ENCODE assay signal across 21 cellular contexts in genomic region chr2:187143537-187143936, GRCh38.
DNase-seq lines count a peak whose midpoint lies in the region; ATAC-seq, FAIRE-seq and TF ChIP-seq lines count a peak whose summit lies in the region.
"Had no signal": no experiment of that assay in that cellular context is flagged by ENCODE, and none has a peak within 500 bp of the region (broad histone marks: within the 10 kb centered on the region; RNA-seq: fewer than 3 reads in every experiment).

No MANE protein-coding gene starts in this region.

- FAIRE-seq in A549 (lab: Jason Lieb, UNC) (no peak), K562 (lab: Jason Lieb, UNC) (no peak)
- FAIRE-seq: D721Med, GM12878, GM12892, GM18507 had no signal

- H3K36me3 ChIP-seq in IMR-90 (ENCODE audit: control insufficient read depth, insufficient read depth, low read length) (no peaks in the 10 kb centered on the region), K562 (ENCODE audit: control insufficient read depth, insufficient read depth, low read length) (no peaks in the 10 kb centered on the region)
- H3K36me3 ChIP-seq: BLaER1 treated with 17β-estradiol and CSF1 and Interleukin-3, amounts not matched to agents 10 nM and 100 nM had no signal

- no peak overlapping the region for H3K14ac ChIP-seq in IMR-90 (replicated peaks; ENCODE audit: low read depth, low read length)

- no peak overlapping the region for H3K9ac ChIP-seq in IMR-90 (ENCODE audit: low read depth, low read length)
- no peak overlapping the region for H3K9ac ChIP-seq in K562 (ENCODE audit: insufficient read depth in 1 of 2, low read depth in 2 of 2, low read length in 2 of 2)
- H3K9ac ChIP-seq: BLaER1 treated with 17β-estradiol and CSF1 and Interleukin-3, amounts not matched to agents 10 nM and 100 nM had no signal

- no peaks in the 10 kb centered on the region for H3K9me3 ChIP-seq in A549
- no peaks in the 10 kb centered on the region for H3K9me3 ChIP-seq in IMR-90 (ENCODE audit: control insufficient read depth, insufficient read depth, low read length)
- no peaks in the 10 kb centered on the region for H3K9me3 ChIP-seq in K562 (replicated peaks; ENCODE audit: control insufficient read depth, insufficient read depth, low read depth, low read length)
- H3K9me3 ChIP-seq: BLaER1 treated with 17β-estradiol and CSF1 and Interleukin-3, amounts not matched to agents 10 nM and 100 nM; Caco-2 had no signal

- no peak overlapping the region for H2BK15ac ChIP-seq in IMR-90 (ENCODE audit: low read depth, low read length)

- no peak for TF ChIP-seq POLR2A in A549 (IDR thresholded peaks at IDR 0.05; ENCODE audit: low read length)
- TF ChIP-seq POLR2A in IMR-90 (IDR thresholded peaks at IDR 0.05; ENCODE audit: low read depth, low read length), result no peak
- no peak for TF ChIP-seq POLR2A in K562 (conservative IDR thresholded peaks at IDR 0.05)

- H4K20me1 ChIP-seq in IMR-90 (ENCODE audit: insufficient read depth, low read length) (no peaks in the 10 kb centered on the region), K562 (replicated peaks; ENCODE audit: control insufficient read depth, insufficient read depth, low read length) (no peaks in the 10 kb centered on the region)
- H4K20me1 ChIP-seq: BLaER1 treated with 17β-estradiol and CSF1 and Interleukin-3, amounts not matched to agents 10 nM and 100 nM had no signal

- H2BK120ac ChIP-seq in IMR-90 (ENCODE audit: low read depth, low read length), result no peak overlapping the region

- no peaks in the 10 kb centered on the region for H3K9me1 ChIP-seq in IMR-90 (ENCODE audit: insufficient read depth, low read length)
- no peaks in the 10 kb centered on the region for H3K9me1 ChIP-seq in K562 (ENCODE audit: control insufficient read depth, insufficient read depth, low read length)

- no peak overlapping the region for H2AK9ac ChIP-seq in IMR-90 (replicated peaks; ENCODE audit: low read depth, low read length, poor library complexity)

- TF ChIP-seq RAD21 in A549 (conservative IDR thresholded peaks at IDR 0.05 in 1 of 2, IDR thresholded peaks at IDR 0.05 in 1 of 2) (no peak), IMR-90 (IDR thresholded peaks at IDR 0.05; ENCODE audit: low read length) (no peak), K562 (CRISPR knock-in tag; conservative IDR thresholded peaks at IDR 0.05 in 1 of 2, IDR thresholded peaks at IDR 0.05 in 1 of 2) (no peak)

- CTCF ChIA-PET in A549 (lab: Yijun Ruan, JAX) (no interaction called here), IMR-90 (lab: Yijun Ruan, JAX) (no interaction called here), K562 (lab: Yijun Ruan, JAX; ENCODE audit: low intra/inter-chr PET ratio) (no interaction called here), GM10248 (lab: Yijun Ruan, JAX) (interaction anchor here (0.7 to 1.0 kb wide), 2 partner anchors 17 to 19 kb away, joined by 3 read pairs; no protein-coding TSS in a partner anchor)

- no peak overlapping the region for H4K5ac ChIP-seq in IMR-90 (ENCODE audit: low read depth, low read length)

- ATAC-seq in A549 (no peak), IMR-90 (ENCODE audit: low read depth) (no peak), K562 (no peak), GM21381 (IDR thresholded peaks at IDR 0.05; ENCODE audit: unreplicated experiment) (no peak)
- no peak for ATAC-seq in activated naive CD4-positive, alpha-beta T cell treated with anti-CD3 and anti-CD28 coated beads, Interleukin-2, amount 50 U/mL, for 72 hours
- ATAC-seq: CD8-positive, alpha-beta T cell; GM12878 had no signal

- no peaks in the 10 kb centered on the region for H3K36me3 Mint-ChIP-seq in activated naive CD4-positive, alpha-beta T cell treated with anti-CD3 and anti-CD28 coated beads, Interleukin-2, amount 50 U/mL, for 72 hours
- H3K36me3 Mint-ChIP-seq: CD8-positive, alpha-beta T cell had no signal

- TF ChIP-seq CTCF in A549 (IDR thresholded peaks at IDR 0.05) (no peak), IMR-90 (conservative IDR thresholded peaks at IDR 0.05; ENCODE audit: low read depth, low read length) (no peak), K562 (IDR thresholded peaks at IDR 0.05 in 2 of 3, conservative IDR thresholded peaks at IDR 0.05 in 1 of 3; ENCODE audit: insufficient read depth in 2 of 3, low read depth in 1 of 3, low read length in 3 of 3) (no peak), GM10248 (IDR thresholded peaks at IDR 0.05; ENCODE audit: control extremely low read depth, extremely low read depth, low read depth, missing control alignments) (no peak)

- H2AK5ac ChIP-seq in IMR-90 (ENCODE audit: low read depth, low read length), result no peak overlapping the region

- BruUV-seq in IMR-90 (replicated peaks; lab: Mats Ljungman, UMichigan), result no TSS peak
- BruUV-seq in K562 (replicated peaks; lab: Mats Ljungman, UMichigan), result no TSS peak

- H3K4ac ChIP-seq in IMR-90 (ENCODE audit: low read depth, low read length), result no peak overlapping the region

- no peak overlapping the region for H4K91ac ChIP-seq in IMR-90 (ENCODE audit: insufficient read depth, low read depth, low read length)

- POLR2A ChIA-PET in A549 (lab: Yijun Ruan, JAX), result no interaction called here
- POLR2A ChIA-PET in IMR-90 (lab: Charles Lee; ENCODE audit: unreplicated experiment), result no interaction called here
- POLR2A ChIA-PET in K562 (lab: Yijun Ruan, JAX), result no interaction called here
- POLR2A ChIA-PET in GM10248 (lab: Yijun Ruan, JAX), result no interaction called here

- H3K79me2 ChIP-seq in K562 (ENCODE audit: control insufficient read depth, insufficient read depth, low read length), result no peaks in the 10 kb centered on the region

- H2BK20ac ChIP-seq in IMR-90 (ENCODE audit: low read depth, low read length), result no peak overlapping the region

- H2BK5ac ChIP-seq in IMR-90 (ENCODE audit: low read depth, low read length, poor library complexity, severe bottlenecking), result no peak overlapping the region

- H3K27me3 ChIP-seq in IMR-90 (ENCODE audit: control insufficient read depth, insufficient read depth, low read length), result no peaks in the 10 kb centered on the region
- no peaks in the 10 kb centered on the region for H3K27me3 ChIP-seq in K562 (ENCODE audit: control insufficient read depth in 2 of 2, insufficient read depth in 2 of 2, low read length in 2 of 2)
- H3K27me3 ChIP-seq: BLaER1 treated with 17β-estradiol and CSF1 and Interleukin-3, amounts not matched to agents 10 nM and 100 nM had no signal

- no peak overlapping the region for H3K18ac ChIP-seq in IMR-90 (ENCODE audit: low read depth, low read length)

- intact Hi-C loops in IMR-90 (cut with micrococcal nuclease), result no loop called here
- intact Hi-C loops in K562 (cut with micrococcal nuclease), result no loop called here

- no peak overlapping the region for H4K8ac ChIP-seq in IMR-90 (ENCODE audit: low read depth in 2 of 2, low read length in 2 of 2)

- H3K23ac ChIP-seq in IMR-90 (ENCODE audit: low read depth, low read length), result no peak overlapping the region

- no peak overlapping the region for H3K4me3 ChIP-seq in A549
- no peak overlapping the region for H3K4me3 ChIP-seq in IMR-90 (ENCODE audit: insufficient read depth, low read depth, low read length)
- H3K4me3 ChIP-seq in K562, result no peak overlapping the region
- H3K4me3 ChIP-seq: BLaER1 treated with 17β-estradiol and CSF1 and Interleukin-3, amounts not matched to agents 10 nM and 100 nM; GM12878 had no signal

- no peak overlapping the region for H3K56ac ChIP-seq in IMR-90 (ENCODE audit: extremely low read depth, insufficient read depth, low read length)

- 25% methylated on average over 3 of the region's 3 CpGs for WGBS in A549 (ENCODE audit: missing lambda C conversion rate)
- no CpG with 5 or more reads among the region's 3 CpGs for WGBS in IMR-90 (ENCODE audit: extremely low coverage in 2 of 2, insufficient read length in 1 of 2), 2 experiments
- 19% methylated on average over 3 of the region's 3 CpGs for WGBS in K562 (ENCODE audit: insufficient coverage, low coverage, missing lambda C conversion rate)

- H2AFZ ChIP-seq in IMR-90 (replicated peaks; ENCODE audit: low read length, poor library complexity) (no peak overlapping the region), K562 (ENCODE audit: low read depth, low read length) (no peak overlapping the region)

- no peaks in the 10 kb centered on the region for H3K79me1 ChIP-seq in IMR-90 (ENCODE audit: low read depth in 1 of 2, low read length in 2 of 2)

- dilution Hi-C loops in IMR-90 (cut with HindIII; ENCODE audit: low sequenced_read_pairs, unreplicated experiment), result no loop called here

- no peaks in the 10 kb centered on the region for H3K4me1 ChIP-seq in A549
- H3K4me1 ChIP-seq in IMR-90 (ENCODE audit: control insufficient read depth, insufficient read depth, low read length), result no peaks in the 10 kb centered on the region
- H3K4me1 ChIP-seq in K562 (replicated peaks in 1 of 2; ENCODE audit: control insufficient read depth in 2 of 2, insufficient read depth in 2 of 2, low read length in 2 of 2), result no peaks in the 10 kb centered on the region
- H3K4me1 ChIP-seq: BLaER1 treated with 17β-estradiol and CSF1 and Interleukin-3, amounts not matched to agents 10 nM and 100 nM; Caco-2 had no signal

- DNase-seq in A549 (ENCODE audit: low read depth in 1 of 2, low spot score in 1 of 2) (no peak), IMR-90 (no peak), K562 (ENCODE audit: extremely low read depth in 1 of 4, low spot score in 3 of 4) (no peak), GM10248 (ENCODE audit: extremely low spot score) (no peak)
- DNase-seq in activated naive CD4-positive, alpha-beta T cell treated with anti-CD3 and anti-CD28 coated beads, Interleukin-2, amount 50 U/mL, for 72 hours (ENCODE audit: low spot score in 2 of 2), result no peak
- DNase-seq: 8988T; AML-193; Caco-2; Calu3; CD4-positive, alpha-beta T cell; CD8-positive, alpha-beta T cell; DMS79 treated with DMSO at 0.1 percent for 48 hours; GF-D8 had no signal

- in situ Hi-C loops in IMR-90 (cut with MboI; ENCODE audit: low sequenced_read_pairs) (loop anchor here (25.0 kb wide), 1 partner anchor 294 kb away; the partner anchor contains the start of gene CALCRL), K562 (cut with MboI) (no loop called here)

- H3K4me2 ChIP-seq in A549 (no peak overlapping the region), IMR-90 (ENCODE audit: low read depth, low read length) (no peak overlapping the region), K562 (ENCODE audit: insufficient read depth, low read length) (no peak overlapping the region)
- H3K4me2 ChIP-seq: BLaER1 treated with 17β-estradiol and CSF1 and Interleukin-3, amounts not matched to agents 10 nM and 100 nM had no signal

- TF ChIP-seq EP300 in A549 (IDR thresholded peaks at IDR 0.05) (no peak), K562 (IDR thresholded peaks at IDR 0.05; ENCODE audit: low read length) (no peak)

- H3K9me3 Mint-ChIP-seq in activated naive CD4-positive, alpha-beta T cell treated with anti-CD3 and anti-CD28 coated beads, Interleukin-2, amount 50 U/mL, for 72 hours, result peaks cover 4 to 5% of the 10 kb centered on the region in 2 donors
- H3K9me3 Mint-ChIP-seq: CD4-positive, alpha-beta T cell had no signal

- no peak overlapping the region for H3K27ac Mint-ChIP-seq in activated naive CD4-positive, alpha-beta T cell treated with anti-CD3 and anti-CD28 coated beads, Interleukin-2, amount 50 U/mL, for 72 hours
- H3K27ac Mint-ChIP-seq: B cell; CD4-positive, alpha-beta T cell; CD8-positive, alpha-beta T cell had no signal

- no peak overlapping the region for H3K27ac ChIP-seq in A549
- H3K27ac ChIP-seq in IMR-90 (ENCODE audit: insufficient read depth, low read length), result no peak overlapping the region
- H3K27ac ChIP-seq in K562 (ENCODE audit: extremely low read depth, low read depth, low read length), result no peak overlapping the region
- H3K27ac ChIP-seq: BLaER1 treated with 17β-estradiol and CSF1 and Interleukin-3, amounts not matched to agents 10 nM and 100 nM; C4-2B had no signal

TF ChIP-seq in K562, 482 proteins besides CTCF, POLR2A, EP300 and RAD21 (continues in another document):
- no peak for TF ChIP-seq ZNF766 (CRISPR knock-in tag; conservative IDR thresholded peaks at IDR 0.05)

Comparison
In these comparisons a context has a peak if more than half of its experiments do, and no peak if none do; other contexts are left out.
1. Of the 35 proteins assayed by ChIP-seq in both K562 and A549: peak only in K562: none; only in A549: none; in both: MAFK; in neither: 34.